ENCODE assay signal across 8 cellular contexts in genomic region chr12:93570552-93571359, GRCh38. TPM values are rescaled to one million over a fixed set of nuclear protein-coding genes. Genes with fewer than 3 reads are reported as not detected.
DNase-seq lines count a peak whose midpoint lies in the region; ATAC-seq lines count a peak whose summit lies in the region.

No MANE protein-coding gene starts in this region.

- in situ Hi-C loops in SK-MEL-5 (cut with HindIII; ENCODE audit: low pct_unique_long_range_greater_than_20kb, low sequenced_read_pairs) = no loop called here

- no peaks in the 10 kb centered on the region for H3K9me3 Mint-ChIP-seq in activated naive CD4-positive, alpha-beta T cell treated with anti-CD3 and anti-CD28 coated beads, Interleukin-2, amount 10 ng/mL, durations not matched to agents 7 days and 5 days

- peaks cover 55% of the 10 kb centered on the region for H3K36me3 Mint-ChIP-seq in activated naive CD4-positive, alpha-beta T cell treated with anti-CD3 and anti-CD28 coated beads, Interleukin-2, amount 10 ng/mL, durations not matched to agents 7 days and 5 days

- peak overlapping the region; percentile 94 for H3K27ac ChIP-seq in KOPT-K1 (ENCODE audit: low read depth, low read length, poor library complexity, severe bottlenecking)

- peaks cover 37% of the 10 kb centered on the region for H3K36me3 ChIP-seq in KOPT-K1 (ENCODE audit: insufficient read depth, low read length)

- H3K4me3 Mint-ChIP-seq in activated naive CD4-positive, alpha-beta T cell treated with anti-CD3 and anti-CD28 coated beads, Interleukin-2, amount 10 ng/mL, durations not matched to agents 7 days and 5 days = peak overlapping the region; percentile 81

- H3K27me3 Mint-ChIP-seq in activated naive CD4-positive, alpha-beta T cell treated with anti-CD3 and anti-CD28 coated beads, Interleukin-2, amount 10 ng/mL, durations not matched to agents 7 days and 5 days = peaks cover 18% of the 10 kb centered on the region

- peaks cover 47% of the 10 kb centered on the region for H3K4me1 Mint-ChIP-seq in activated naive CD4-positive, alpha-beta T cell treated with anti-CD3 and anti-CD28 coated beads, Interleukin-2, amount 10 ng/mL, durations not matched to agents 7 days and 5 days

- CTCF ChIA-PET in activated naive CD4-positive, alpha-beta T cell treated with anti-CD3 and anti-CD28 coated beads, Interleukin-2, amount 10 ng/mL, durations not matched to agents 7 days and 5 days (lab: Charles Lee) = interaction anchor here (0.6 to 9.4 kb wide), 6 partner anchors 9 to 852 kb away, joined by 3 to 114 read pairs (median 10); partner anchors contain the start of gene CRADD

- no peaks in the 10 kb centered on the region for H3K9me3 ChIP-seq in KOPT-K1 (ENCODE audit: insufficient read depth, low read length, poor library complexity, severe bottlenecking)

- ATAC-seq in GM21786 (IDR thresholded peaks at IDR 0.05; ENCODE audit: unreplicated experiment) = peak; percentile 47

- peak overlapping the region; percentile 93 for H3K27ac Mint-ChIP-seq in activated naive CD4-positive, alpha-beta T cell treated with anti-CD3 and anti-CD28 coated beads, Interleukin-2, amount 10 ng/mL, durations not matched to agents 7 days and 5 days

- DNase-seq in EH (ENCODE audit: low read depth) (peak; percentile 96), SK-MEL-5 (ENCODE audit: low read depth, low spot score) (peak; percentile 91), germinal center (ENCODE audit: low spot score) (peak; percentile 59), non-pigmented ciliary epithelial cell (ENCODE audit: low read depth) (peak; percentile 55), superior temporal gyrus (ENCODE audit: extremely low spot score) (peak; percentile 82)
- peak; percentile 95 for DNase-seq in activated naive CD4-positive, alpha-beta T cell treated with anti-CD3 and anti-CD28 coated beads, Interleukin-2, amount 10 ng/mL, durations not matched to agents 7 days and 5 days

RNA-seq across cellular contexts. Expression of gene SOCS2, which starts 1.7 kb away (rescaled TPM):
- total RNA-seq in SK-MEL-5 (2014; rRNA removed; shearing (Covaris generic)) = 21.0 and 31.9 TPM in 2 replicates
- polyA plus RNA-seq in SK-MEL-5 (2015; cell fraction: cytosol; rRNA removed) = 22.1 and 28.0 TPM in 2 replicates
- polyA plus RNA-seq in SK-MEL-5 (2015; cell fraction: nucleus; rRNA removed) = 54.1 and 68.0 TPM in 2 replicates

Comparison
In these comparisons a context has a peak if more than half of its experiments do, and no peak if none do; other contexts are left out.
1. Peak in every context shown above with its lines: DNase-seq, ATAC-seq and H3K27ac ChIP-seq.